ENCODE assay signal across 28 cellular contexts in genomic region chr3:197237897-197238296, GRCh38.
"Had no signal": no experiment of that assay in that cellular context is flagged by ENCODE, and none has a peak within 500 bp of the region (broad histone marks: within the 10 kb centered on the region; RNA-seq: fewer than 3 reads in every experiment).

No MANE protein-coding gene starts in this region.

- H3K9me3 ChIP-seq: neutrophil, ovary, prostate gland had no signal

- H3K27ac Mint-ChIP-seq: activated CD8-positive, alpha-beta memory T cell treated with anti-CD3 and anti-CD28 coated beads, Interleukin-2, amount 10 ng/mL, durations not matched to agents 7 days and 5 days; activated CD8-positive, alpha-beta T cell treated with anti-CD3 and anti-CD28 coated beads, Interleukin-2, amount 10 ng/mL, durations not matched to agents 7 days and 5 days; activated naive CD8-positive, alpha-beta T cell treated with anti-CD3 and anti-CD28 coated beads, Interleukin-2, amount 50 U/mL, for 24 hours; nephron; T-helper 1 cell treated with Interleukin-12 subunit alpha and Interleukin-12 subunit beta and Interleukin-4 antibody, amounts not matched to agents 30 μg/mL and 1 μg/mL, for 36 hours had no signal

- H3K36me3 ChIP-seq: lower lobe of right lung, neutrophil, ovary, prostate gland, WERI-Rb-1 had no signal

- ATAC-seq: activated CD8-positive, alpha-beta memory T cell treated with anti-CD3 and anti-CD28 coated beads, Interleukin-2, amount 10 ng/mL, durations not matched to agents 7 days and 5 days; activated CD8-positive, alpha-beta T cell treated with anti-CD3 and anti-CD28 coated beads, Interleukin-2, amount 10 ng/mL, durations not matched to agents 7 days and 5 days; activated naive CD8-positive, alpha-beta T cell treated with anti-CD3 and anti-CD28 coated beads, Interleukin-2, amount 50 U/mL, for 24 hours; foreskin keratinocyte; heart right ventricle; left lung; lower lobe of right lung had no signal

- H3K4me3 ChIP-seq: esophagus muscularis mucosa, heart right ventricle, left lung, lower lobe of right lung, ovary, prostate gland, smooth muscle cell, tibial nerve had no signal

- H3K4me1 Mint-ChIP-seq: nephron had no signal

- DNase-seq: activated CD4-positive, CD25-positive, alpha-beta regulatory T cell treated with anti-CD3 and anti-CD28 coated beads, Interleukin-2, amount 50 U/mL, for 72 hours; activated CD8-positive, alpha-beta memory T cell treated with anti-CD3 and anti-CD28 coated beads, Interleukin-2, amount 10 ng/mL, durations not matched to agents 7 days and 5 days; activated CD8-positive, alpha-beta T cell treated with anti-CD3 and anti-CD28 coated beads, Interleukin-2, amount 10 ng/mL, durations not matched to agents 7 days and 5 days; activated naive CD8-positive, alpha-beta T cell treated with anti-CD3 and anti-CD28 coated beads, Interleukin-2, amount 50 U/mL, for 24 hours; activated T-cell treated with anti-CD3 and anti-CD28 coated beads, Interleukin-2, amount 50 U/mL, for 48 hours; amygdala; caudate nucleus; foreskin keratinocyte; heart right ventricle; kidney glomerular epithelial cell; left lung; lower lobe of right lung; mesendoderm; ovary; retina; stimulated activated CD4-positive, alpha-beta T cell treated with anti-CD3 and anti-CD28 coated beads, Interleukin-1b, Interleukin-23, amount 100 ng/mL, for 48 hours; stimulated activated naive CD4-positive, alpha-beta T cell; SW 1271; T1000; WERI-Rb-1 had no signal

- H3K27me3 ChIP-seq: esophagus muscularis mucosa, foreskin keratinocyte, heart right ventricle, left lung, neutrophil, ovary, tibial nerve had no signal

- H3K4me1 ChIP-seq: esophagus muscularis mucosa, left lung, lower lobe of right lung, prostate gland, tibial nerve had no signal

- H3K27ac ChIP-seq: esophagus muscularis mucosa, foreskin keratinocyte, heart right ventricle, left lung, lower lobe of right lung, neutrophil, ovary, prostate gland, tibial nerve, WERI-Rb-1 had no signal

- H3K4me3 Mint-ChIP-seq: activated CD8-positive, alpha-beta memory T cell treated with anti-CD3 and anti-CD28 coated beads, Interleukin-2, amount 10 ng/mL, durations not matched to agents 7 days and 5 days; activated CD8-positive, alpha-beta T cell treated with anti-CD3 and anti-CD28 coated beads, Interleukin-2, amount 10 ng/mL, durations not matched to agents 7 days and 5 days; activated naive CD4-positive, alpha-beta T cell treated with anti-CD3 and anti-CD28 coated beads, Interleukin-2, amount 50 U/mL, for 24 hours; activated naive CD8-positive, alpha-beta T cell treated with anti-CD3 and anti-CD28 coated beads, Interleukin-2, amount 50 U/mL, for 24 hours; nephron; T-helper 1 cell treated with Interleukin-12 subunit alpha and Interleukin-12 subunit beta and Interleukin-4 antibody, amounts not matched to agents 30 μg/mL and 1 μg/mL, for 36 hours had no signal

- H3K4me2 ChIP-seq: smooth muscle cell had no signal

- H3K27me3 Mint-ChIP-seq: activated CD8-positive, alpha-beta memory T cell treated with anti-CD3 and anti-CD28 coated beads, Interleukin-2, amount 10 ng/mL, durations not matched to agents 7 days and 5 days; activated naive CD4-positive, alpha-beta T cell treated with anti-CD3 and anti-CD28 coated beads, Interleukin-2, amount 50 U/mL, for 24 hours; activated naive CD8-positive, alpha-beta T cell treated with anti-CD3 and anti-CD28 coated beads, Interleukin-2, amount 50 U/mL, for 24 hours had no signal
